ENCODE assay signal across 1 cellular context in the genomic region with DNA sequence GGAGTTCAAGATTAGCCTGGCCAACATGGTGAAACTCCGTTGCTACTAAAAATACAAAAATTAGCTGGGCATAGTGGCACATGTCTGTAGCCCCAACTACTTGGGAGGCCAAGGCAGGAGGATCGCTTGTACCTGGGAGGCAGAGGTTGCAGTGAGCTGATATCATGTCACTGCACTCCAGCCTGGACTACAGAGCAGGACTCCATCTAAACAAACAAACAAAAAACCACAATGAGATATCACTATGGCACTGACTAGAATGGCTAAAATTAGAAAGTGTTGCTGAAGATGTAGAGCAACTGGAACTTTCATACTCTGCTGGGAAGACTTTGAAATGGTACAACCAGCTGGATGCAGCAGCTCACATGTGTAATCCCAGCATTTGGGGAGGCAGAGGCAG.
A peak's percentile ranks its signal among the peaks of the same experiment; 100 is the strongest.
TF ChIP-seq lines count a peak whose summit lies in the region.

No MANE protein-coding gene starts in this region.

TF ChIP-seq in HepG2, 621 proteins besides CTCF, POLR2A, EP300 and RAD21:
- TF ChIP-seq, protein P1, sequence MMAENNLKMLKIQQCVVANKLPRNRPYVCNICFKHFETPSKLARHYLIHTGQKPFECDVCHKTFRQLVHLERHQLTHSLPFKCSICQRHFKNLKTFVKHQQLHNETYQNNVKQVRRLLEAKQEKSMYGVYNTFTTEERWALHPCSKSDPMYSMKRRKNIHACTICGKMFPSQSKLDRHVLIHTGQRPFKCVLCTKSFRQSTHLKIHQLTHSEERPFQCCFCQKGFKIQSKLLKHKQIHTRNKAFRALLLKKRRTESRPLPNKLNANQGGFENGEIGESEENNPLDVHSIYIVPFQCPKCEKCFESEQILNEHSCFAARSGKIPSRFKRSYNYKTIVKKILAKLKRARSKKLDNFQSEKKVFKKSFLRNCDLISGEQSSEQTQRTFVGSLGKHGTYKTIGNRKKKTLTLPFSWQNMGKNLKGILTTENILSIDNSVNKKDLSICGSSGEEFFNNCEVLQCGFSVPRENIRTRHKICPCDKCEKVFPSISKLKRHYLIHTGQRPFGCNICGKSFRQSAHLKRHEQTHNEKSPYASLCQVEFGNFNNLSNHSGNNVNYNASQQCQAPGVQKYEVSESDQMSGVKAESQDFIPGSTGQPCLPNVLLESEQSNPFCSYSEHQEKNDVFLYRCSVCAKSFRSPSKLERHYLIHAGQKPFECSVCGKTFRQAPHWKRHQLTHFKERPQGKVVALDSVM (CRISPR knock-in tag; IDR thresholded peaks at IDR 0.05) = peak; percentile 62; the same call in 1 of the 2 replicates
- TF ChIP-seq, protein P2, sequence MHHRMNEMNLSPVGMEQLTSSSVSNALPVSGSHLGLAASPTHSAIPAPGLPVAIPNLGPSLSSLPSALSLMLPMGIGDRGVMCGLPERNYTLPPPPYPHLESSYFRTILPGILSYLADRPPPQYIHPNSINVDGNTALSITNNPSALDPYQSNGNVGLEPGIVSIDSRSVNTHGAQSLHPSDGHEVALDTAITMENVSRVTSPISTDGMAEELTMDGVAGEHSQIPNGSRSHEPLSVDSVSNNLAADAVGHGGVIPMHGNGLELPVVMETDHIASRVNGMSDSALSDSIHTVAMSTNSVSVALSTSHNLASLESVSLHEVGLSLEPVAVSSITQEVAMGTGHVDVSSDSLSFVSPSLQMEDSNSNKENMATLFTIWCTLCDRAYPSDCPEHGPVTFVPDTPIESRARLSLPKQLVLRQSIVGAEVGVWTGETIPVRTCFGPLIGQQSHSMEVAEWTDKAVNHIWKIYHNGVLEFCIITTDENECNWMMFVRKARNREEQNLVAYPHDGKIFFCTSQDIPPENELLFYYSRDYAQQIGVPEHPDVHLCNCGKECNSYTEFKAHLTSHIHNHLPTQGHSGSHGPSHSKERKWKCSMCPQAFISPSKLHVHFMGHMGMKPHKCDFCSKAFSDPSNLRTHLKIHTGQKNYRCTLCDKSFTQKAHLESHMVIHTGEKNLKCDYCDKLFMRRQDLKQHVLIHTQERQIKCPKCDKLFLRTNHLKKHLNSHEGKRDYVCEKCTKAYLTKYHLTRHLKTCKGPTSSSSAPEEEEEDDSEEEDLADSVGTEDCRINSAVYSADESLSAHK (CRISPR knock-in tag; IDR thresholded peaks at IDR 0.05; ENCODE audit: borderline replicate concordance) = no peak
- TF ChIP-seq, protein P3, sequence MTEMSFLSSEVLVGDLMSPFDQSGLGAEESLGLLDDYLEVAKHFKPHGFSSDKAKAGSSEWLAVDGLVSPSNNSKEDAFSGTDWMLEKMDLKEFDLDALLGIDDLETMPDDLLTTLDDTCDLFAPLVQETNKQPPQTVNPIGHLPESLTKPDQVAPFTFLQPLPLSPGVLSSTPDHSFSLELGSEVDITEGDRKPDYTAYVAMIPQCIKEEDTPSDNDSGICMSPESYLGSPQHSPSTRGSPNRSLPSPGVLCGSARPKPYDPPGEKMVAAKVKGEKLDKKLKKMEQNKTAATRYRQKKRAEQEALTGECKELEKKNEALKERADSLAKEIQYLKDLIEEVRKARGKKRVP (CRISPR knock-in tag; IDR thresholded peaks at IDR 0.05) = no peak
- TF ChIP-seq MBNL3 (CRISPR knock-in tag; conservative IDR thresholded peaks at IDR 0.05) = no peak
- TF ChIP-seq ZNF552 (CRISPR knock-in tag; IDR thresholded peaks at IDR 0.05; ENCODE audit: borderline replicate concordance) = no peak
- TF ChIP-seq ZNF660 (CRISPR knock-in tag; IDR thresholded peaks at IDR 0.05; ENCODE audit: borderline replicate concordance, low read depth) = no peak
- TF ChIP-seq, protein P4, sequence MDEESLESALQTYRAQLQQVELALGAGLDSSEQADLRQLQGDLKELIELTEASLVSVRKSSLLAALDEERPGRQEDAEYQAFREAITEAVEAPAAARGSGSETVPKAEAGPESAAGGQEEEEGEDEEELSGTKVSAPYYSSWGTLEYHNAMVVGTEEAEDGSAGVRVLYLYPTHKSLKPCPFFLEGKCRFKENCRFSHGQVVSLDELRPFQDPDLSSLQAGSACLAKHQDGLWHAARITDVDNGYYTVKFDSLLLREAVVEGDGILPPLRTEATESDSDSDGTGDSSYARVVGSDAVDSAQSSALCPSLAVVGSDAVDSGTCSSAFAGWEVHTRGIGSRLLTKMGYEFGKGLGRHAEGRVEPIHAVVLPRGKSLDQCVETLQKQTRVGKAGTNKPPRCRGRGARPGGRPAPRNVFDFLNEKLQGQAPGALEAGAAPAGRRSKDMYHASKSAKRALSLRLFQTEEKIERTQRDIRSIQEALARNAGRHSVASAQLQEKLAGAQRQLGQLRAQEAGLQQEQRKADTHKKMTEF (CRISPR knock-in tag; IDR thresholded peaks at IDR 0.05) = no peak
